26 cellular contexts compared by ENCODE assay signal in genomic region chr4:123802082-123802658, GRCh38.
"Had no signal": no experiment of that assay in that cellular context is flagged by ENCODE, and none has a peak within 500 bp of the region (broad histone marks: within the 10 kb centered on the region; RNA-seq: fewer than 3 reads in every experiment).

No MANE protein-coding gene starts in this region.

- H3K4me2 ChIP-seq: smooth muscle cell had no signal

- ATAC-seq: left lobe of liver; lower lobe of right lung; natural killer cell treated with Interleukin-12 subunit alpha and Interleukin-12 subunit beta and Interleukin-15 and Interleukin-18, amount 100 ng/mL, for 72 hours; pancreas; stimulated activated effector memory CD8-positive, alpha-beta T cell treated with anti-CD3 and anti-CD28 coated beads, Interleukin-12 subunit alpha, Interleukin-12 subunit beta, amount 100 ng/mL, for 72 hours; stimulated activated naive CD8-positive, alpha-beta T cell treated with anti-CD3 and anti-CD28 coated beads, Interleukin-15, Interleukin-2, amounts not matched to agents 100 U/mL and 50 U/mL, for 24 hours had no signal

- H3K27ac Mint-ChIP-seq: endodermal cell; memory B cell; mesothelial cell of epicardium; natural killer cell treated with Interleukin-12 subunit alpha and Interleukin-12 subunit beta and Interleukin-15 and Interleukin-18, amount 100 ng/mL, for 72 hours; stimulated activated effector memory CD8-positive, alpha-beta T cell treated with anti-CD3 and anti-CD28 coated beads, Interleukin-12 subunit alpha, Interleukin-12 subunit beta, amount 100 ng/mL, for 72 hours; type B pancreatic cell had no signal

- H3K27me3 ChIP-seq: heart right ventricle, pancreas, suprapubic skin, thyroid gland, uterus had no signal

- DNase-seq: effector CD4-positive, alpha-beta T cell; endodermal cell; erythroblast; foreskin melanocyte; heart right ventricle; hypothalamus; kidney glomerular epithelial cell; lower lobe of right lung; occipital lobe; pancreas; retina; stimulated activated CD4-positive, alpha-beta T cell treated with anti-CD3 and anti-CD28 coated beads, Interleukin-2, amount 100 ng/mL, for 48 hours; stimulated activated CD8-positive, alpha-beta memory T cell treated with anti-CD3 and anti-CD28 coated beads, Interleukin-4, amount 100 ng/mL, for 48 hours; stimulated activated naive CD8-positive, alpha-beta T cell treated with anti-CD3 and anti-CD28 coated beads, Interleukin-15, Interleukin-2, amounts not matched to agents 100 U/mL and 50 U/mL, for 24 hours; thyroid gland; uterus had no signal

- H3K36me3 ChIP-seq: heart right ventricle, lower lobe of right lung, pancreas, suprapubic skin, thyroid gland, uterus had no signal

- H3K27ac ChIP-seq: lower lobe of right lung, pancreas, psoas muscle, suprapubic skin, thyroid gland, uterus had no signal

- H3K9me3 ChIP-seq: pancreas, thyroid gland had no signal

- H3K4me3 ChIP-seq: coronary artery, heart right ventricle, lower lobe of right lung, pancreas, psoas muscle, smooth muscle cell, suprapubic skin, thyroid gland, uterus had no signal

- H3K4me1 ChIP-seq: lower lobe of right lung, pancreas, suprapubic skin, thyroid gland, uterus had no signal

- H3K4me1 Mint-ChIP-seq: endodermal cell; memory B cell; stimulated activated effector memory CD8-positive, alpha-beta T cell treated with anti-CD3 and anti-CD28 coated beads, Interleukin-12 subunit alpha, Interleukin-12 subunit beta, amount 100 ng/mL, for 72 hours had no signal

- H3K27me3 Mint-ChIP-seq: type B pancreatic cell had no signal

- H3K36me3 Mint-ChIP-seq: stimulated activated effector memory CD8-positive, alpha-beta T cell treated with anti-CD3 and anti-CD28 coated beads, Interleukin-12 subunit alpha, Interleukin-12 subunit beta, amount 100 ng/mL, for 72 hours had no signal

- H3K4me3 Mint-ChIP-seq: endodermal cell; memory B cell; mesothelial cell of epicardium; natural killer cell treated with Interleukin-12 subunit alpha and Interleukin-12 subunit beta and Interleukin-15 and Interleukin-18, amount 100 ng/mL, for 72 hours; stimulated activated effector memory CD8-positive, alpha-beta T cell treated with anti-CD3 and anti-CD28 coated beads, Interleukin-12 subunit alpha, Interleukin-12 subunit beta, amount 100 ng/mL, for 72 hours; type B pancreatic cell had no signal
